ENCODE assay signal across 16 cellular contexts in genomic region chr5:1152156-1152555, GRCh38. TPM values are rescaled to one million over a fixed set of nuclear protein-coding genes. Genes with fewer than 3 reads are reported as not detected.
DNase-seq lines count a peak whose midpoint lies in the region; ATAC-seq and TF ChIP-seq lines count a peak whose summit lies in the region.
"Had no signal": no experiment of that assay in that cellular context is flagged by ENCODE, and none has a peak within 500 bp of the region (broad histone marks: within the 10 kb centered on the region; RNA-seq: fewer than 3 reads in every experiment).

No MANE protein-coding gene starts in this region.

- peak; percentile 20 to 35 for ATAC-seq in activated T-cell treated with anti-CD3 and anti-CD28 coated beads, Interleukin-2, amount 50 U/mL, for 4 hours
- ATAC-seq in PC-3, result peak; percentile 21; the same call in 1 of the 2 replicates
- ATAC-seq in stimulated activated naive CD8-positive, alpha-beta T cell treated with anti-CD3 and anti-CD28 coated beads, Interleukin-15, Interleukin-2, amounts not matched to agents 100 U/mL and 50 U/mL, for 24 hours, result peak; percentile 48
- no peak for ATAC-seq in HG02798 (IDR thresholded peaks at IDR 0.05; ENCODE audit: poor library complexity, unreplicated experiment)

- intact Hi-C loops in PC-3 (cut with micrococcal nuclease), result no loop called here

- no peak overlapping the region for H3K4me3 ChIP-seq in PC-3 (ENCODE audit: low read length)
- H3K4me3 ChIP-seq: lung, skin epidermis had no signal

- DNase-seq in activated T-cell treated with anti-CD3 and anti-CD28 coated beads, Interleukin-2, amount 50 U/mL, for 4 hours, result no peak
- DNase-seq in activated T-cell treated with anti-CD3 and anti-CD28 coated beads, Interleukin-2, amount 50 U/mL, for 1 hour, result no peak
- DNase-seq in PC-3, result no peak
- DNase-seq in glomerular visceral epithelial cell (ENCODE audit: extremely low spot score), result peak; percentile 29
- peak; percentile 20 for DNase-seq in stimulated activated naive CD8-positive, alpha-beta T cell treated with anti-CD3 and anti-CD28 coated beads, Interleukin-15, Interleukin-2, amounts not matched to agents 100 U/mL and 50 U/mL, for 24 hours
- no peak for DNase-seq in hypothalamus (lab: John Stamatoyannopoulos, UW)
- DNase-seq in mucosa of gallbladder (ENCODE audit: low spot score), result no peak
- DNase-seq: brain microvascular endothelial cell had no signal

- no peaks in the 10 kb centered on the region for H3F3A ChIP-seq in PC-3 (ENCODE audit: low read length, unreplicated experiment)

- no peaks in the 10 kb centered on the region for H4K20me1 ChIP-seq in PC-3 (ENCODE audit: low read length)

- peaks cover 41% of the 10 kb centered on the region for H3K27me3 Mint-ChIP-seq in activated T-cell treated with anti-CD3 and anti-CD28 coated beads, Interleukin-2, amount 50 U/mL, for 4 hours (ENCODE audit: low read depth)

- POLR2A ChIA-PET in PC-3 (lab: Charles Lee; ENCODE audit: unreplicated experiment), result interaction anchor here (1.0 kb wide), 1 partner anchor 9 kb away, joined by 3 read pairs; no protein-coding TSS in a partner anchor

- no peaks in the 10 kb centered on the region for H3K9me3 ChIP-seq in PC-3 (ENCODE audit: low read length)

- H3K9ac ChIP-seq in PC-3 (ENCODE audit: low read length), result no peak overlapping the region

- no TSS peak for BruUV-seq in PC-3 (replicated peaks; lab: Mats Ljungman, UMichigan)

- H3K27ac ChIP-seq in PC-3 (ENCODE audit: low read length), result no peak overlapping the region
- H3K27ac ChIP-seq: brain microvascular endothelial cell had no signal

- TF ChIP-seq CTCF in PC-3 (conservative IDR thresholded peaks at IDR 0.05; ENCODE audit: low read depth, low read length), result no peak

- CTCF ChIA-PET in PC-3 (lab: Charles Lee), result no interaction called here

- H3K36me3 Mint-ChIP-seq in activated T-cell treated with anti-CD3 and anti-CD28 coated beads, Interleukin-2, amount 50 U/mL, for 4 hours (ENCODE audit: insufficient read depth), result no peaks in the 10 kb centered on the region

- H2AFZ ChIP-seq in PC-3 (ENCODE audit: low read length), result no peak overlapping the region

- peaks cover 15% of the 10 kb centered on the region for H3K4me1 ChIP-seq in PC-3 (ENCODE audit: insufficient read depth, low read length)

- peaks cover 11% of the 10 kb centered on the region for H3K4me1 Mint-ChIP-seq in activated T-cell treated with anti-CD3 and anti-CD28 coated beads, Interleukin-2, amount 50 U/mL, for 4 hours (ENCODE audit: low read depth)

- H3K79me2 ChIP-seq in PC-3 (ENCODE audit: low read length), result no peaks in the 10 kb centered on the region

- H3K9me2 ChIP-seq in PC-3 (replicated peaks; ENCODE audit: low read length), result no peaks in the 10 kb centered on the region

- H3K4me3 Mint-ChIP-seq in activated T-cell treated with anti-CD3 and anti-CD28 coated beads, Interleukin-2, amount 50 U/mL, for 4 hours, result no peak overlapping the region

- no peaks in the 10 kb centered on the region for H3K27me3 ChIP-seq in PC-3 (ENCODE audit: low read length)

- peaks cover 2% of the 10 kb centered on the region for H3K9me3 Mint-ChIP-seq in activated T-cell treated with anti-CD3 and anti-CD28 coated beads, Interleukin-2, amount 50 U/mL, for 4 hours
- H3K9me3 Mint-ChIP-seq: activated T-helper 2 cell treated with anti-CD3 and anti-CD28 coated beads, Interferon-gamma antibody, Interleukin-2, Interleukin-4, amounts not matched to agents 10 μg/mL and 5 μg/mL and 100 μg/mL, durations not matched to agents 14 hours and 24 hours and 36 hours had no signal

- no peaks in the 10 kb centered on the region for H3K36me3 ChIP-seq in PC-3 (ENCODE audit: low read depth, low read length)
- H3K36me3 ChIP-seq: brain microvascular endothelial cell had no signal

- H3K4me2 ChIP-seq in PC-3 (ENCODE audit: low read length), result peak overlapping the region; percentile 34; the same call in 1 of the 2 replicates

RNA-seq across cellular contexts. Expression of gene SLC12A7, which starts 40.3 kb away (rescaled TPM):
- total RNA-seq in activated T-cell treated with anti-CD3 and anti-CD28 coated beads, Interleukin-2, amount 50 U/mL, for 4 hours, result 10 to 100 TPM; 13.6 to 26.8 (median 18.5) TPM
- total RNA-seq in PC-3 (2014; rRNA removed), result 48.2 and 58.3 TPM in 2 replicates
- 344 TPM for total RNA-seq in mucosa of gallbladder

RNA-seq across cellular contexts. Expression of gene SLC6A19, which starts 49.2 kb away (rescaled TPM):
- total RNA-seq in activated T-cell treated with anti-CD3 and anti-CD28 coated beads, Interleukin-2, amount 50 U/mL, for 4 hours, result under 1 TPM in 1 of 3 donors, not detected in 2; 0.08 TPM
- total RNA-seq in PC-3 (2014; rRNA removed) (not detected in 2 replicates), mucosa of gallbladder (179 TPM)
- total RNA-seq: activated T-helper 2 cell treated with anti-CD3 and anti-CD28 coated beads, Interferon-gamma antibody, Interleukin-2, Interleukin-4, amounts not matched to agents 10 μg/mL and 5 μg/mL and 100 μg/mL, durations not matched to agents 14 hours and 24 hours and 36 hours; HT-29; MCF 10A; osteocyte; T-helper 1 cell treated with Interleukin-12 subunit alpha and Interleukin-12 subunit beta and Interleukin-4 antibody, amounts not matched to agents 30 ng/mL and 1 ng/mL, for 36 hours had no signal

Comparison
In these comparisons a context has a peak if more than half of its experiments do, and no peak if none do; other contexts are left out.
1. DNase-seq: peak in glomerular visceral epithelial cell (single experiment) and stimulated activated naive CD8-positive, alpha-beta T cell treated with anti-CD3 and anti-CD28 coated beads, Interleukin-15, Interleukin-2, amounts not matched to agents 100 U/mL and 50 U/mL, for 24 hours (single experiment); none in activated T-cell treated with anti-CD3 and anti-CD28 coated beads, Interleukin-2, amount 50 U/mL, for 4 hours (single experiment), activated T-cell treated with anti-CD3 and anti-CD28 coated beads, Interleukin-2, amount 50 U/mL, for 1 hour (single experiment), PC-3 (single experiment), hypothalamus (0 of 51) and mucosa of gallbladder (single experiment).
2. RNA of gene SLC6A19, which starts 49.2 kb away (total RNA-seq): 179 TPM in mucosa of gallbladder (single experiment); 0.08 TPM in activated T-cell treated with anti-CD3 and anti-CD28 coated beads, Interleukin-2, amount 50 U/mL, for 4 hours and not detected in PC-3; every median in the first group is over 100 times any median in the second.